ENCODE assay signal across 25 cellular contexts in the genomic region with DNA sequence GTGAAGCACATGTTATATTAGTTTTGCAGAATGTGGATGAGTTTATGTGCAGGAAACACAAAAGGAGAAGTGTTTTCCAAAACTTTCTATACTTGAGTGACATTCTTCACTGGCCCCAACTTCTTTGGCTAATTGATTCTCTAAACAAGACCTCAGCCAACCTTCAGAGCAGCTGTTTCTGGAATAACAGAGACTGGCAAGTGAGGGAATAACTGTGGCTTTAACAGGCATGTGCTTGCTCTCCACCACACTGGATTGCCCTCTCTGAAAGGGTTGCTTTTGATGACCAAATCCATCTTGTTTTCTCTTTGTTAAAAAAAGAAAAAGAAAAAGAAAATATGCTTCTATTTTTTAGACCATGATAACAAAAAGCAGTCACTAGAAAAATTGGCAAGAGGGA.
"Had no signal": no experiment of that assay in that cellular context is flagged by ENCODE, and none has a peak within 500 bp of the region (broad histone marks: within the 10 kb centered on the region; RNA-seq: fewer than 3 reads in every experiment).

No MANE protein-coding gene starts in this region.

- H3K27ac ChIP-seq: dorsolateral prefrontal cortex, gastrocnemius medialis, heart left ventricle, hepatocyte, prostate gland, suprapubic skin, vagina had no signal

- H3K4me1 Mint-ChIP-seq: naive thymus-derived CD8-positive, alpha-beta T cell; nephron progenitor cell; stimulated activated naive CD8-positive, alpha-beta T cell treated with anti-CD3 and anti-CD28 coated beads, Interleukin-15, amount 100 ng/mL, for 72 hours had no signal

- H3K4me2 ChIP-seq: hepatocyte, smooth muscle cell had no signal

- H3K79me2 ChIP-seq: hepatocyte had no signal

- H2AFZ ChIP-seq: hepatocyte had no signal

- H3K9me3 Mint-ChIP-seq: mesothelial cell of epicardium, nephron progenitor cell had no signal

- H3K4me3 ChIP-seq: dorsolateral prefrontal cortex, gastrocnemius medialis, heart left ventricle, hepatocyte, lung, mucosa of descending colon, prostate gland, smooth muscle cell, suprapubic skin, vagina had no signal

- H3K36me3 Mint-ChIP-seq: mesothelial cell of epicardium had no signal

- H3K4me1 ChIP-seq: gastrocnemius medialis, prostate gland, suprapubic skin, vagina had no signal

- H3K27me3 ChIP-seq: dorsolateral prefrontal cortex, gastrocnemius medialis, heart left ventricle, hepatocyte, suprapubic skin, vagina had no signal

- H3K27me3 Mint-ChIP-seq: stimulated activated naive CD8-positive, alpha-beta T cell treated with anti-CD3 and anti-CD28 coated beads, Interleukin-15, amount 100 ng/mL, for 72 hours had no signal

- DNase-seq: dorsolateral prefrontal cortex; effector CD4-positive, alpha-beta T cell; gastrocnemius medialis; heart left ventricle; kidney; mesenchymal stem cell; mucosa of descending colon; naive thymus-derived CD8-positive, alpha-beta T cell; nephron progenitor cell; nucleus accumbens; right cardiac atrium; stimulated activated CD4-positive, alpha-beta T cell treated with anti-CD3 and anti-CD28 coated beads, Interleukin-12 subunit alpha, Interleukin-12 subunit beta, amount 100 ng/mL, for 4 hours; stimulated activated CD4-positive, alpha-beta T cell treated with anti-CD3 and anti-CD28 coated beads, Interleukin-1b, Interleukin-23, amount 100 ng/mL, for 48 hours; stimulated activated CD4-positive, alpha-beta T cell treated with anti-CD3 and anti-CD28 coated beads, Interleukin-4, amount 100 ng/mL, for 1 hour; stimulated activated CD8-positive, alpha-beta memory T cell treated with anti-CD3 and anti-CD28 coated beads, Interleukin-4, amount 100 ng/mL, for 48 hours; stimulated activated naive CD4-positive, alpha-beta T cell; stimulated activated naive CD8-positive, alpha-beta T cell treated with anti-CD3 and anti-CD28 coated beads, Interleukin-15, amount 100 ng/mL, for 72 hours; trophoblast cell had no signal

- H3K4me3 Mint-ChIP-seq: mesothelial cell of epicardium; naive thymus-derived CD8-positive, alpha-beta T cell; nephron progenitor cell; stimulated activated naive CD8-positive, alpha-beta T cell treated with anti-CD3 and anti-CD28 coated beads, Interleukin-15, amount 100 ng/mL, for 72 hours had no signal

- H3K36me3 ChIP-seq: gastrocnemius medialis, heart left ventricle, prostate gland, suprapubic skin, vagina had no signal

- H3K9me3 ChIP-seq: gastrocnemius medialis, mucosa of descending colon, prostate gland, suprapubic skin, vagina had no signal

- H3K27ac Mint-ChIP-seq: mesothelial cell of epicardium; naive thymus-derived CD8-positive, alpha-beta T cell; nephron progenitor cell; stimulated activated naive CD8-positive, alpha-beta T cell treated with anti-CD3 and anti-CD28 coated beads, Interleukin-15, amount 100 ng/mL, for 72 hours had no signal
